29 cellular contexts compared by ENCODE assay signal in genomic region chr6:55299285-55299684, GRCh38. TPM values are rescaled to one million over a fixed set of nuclear protein-coding genes. Genes with fewer than 3 reads are reported as not detected.
"Had no signal": no experiment of that assay in that cellular context is flagged by ENCODE, and none has a peak within 500 bp of the region (broad histone marks: within the 10 kb centered on the region; RNA-seq: fewer than 3 reads in every experiment).

No MANE protein-coding gene starts in this region.

- H3K4me3 ChIP-seq: colonic mucosa, gastrocnemius medialis, psoas muscle, sigmoid colon, testis, tibial artery had no signal

- ATAC-seq: esophagus mucosa; gastrocnemius medialis; left lobe of liver; naive thymus-derived CD4-positive, alpha-beta T cell; psoas muscle; right cardiac atrium; stimulated activated memory B cell treated with anti-CD40 and anti-IgM and Interleukin-4, amounts not matched to agents 10 μg/mL and 1 μg/mL and 100 μg/mL, for 72 hours; stimulated activated naive CD8-positive, alpha-beta T cell treated with anti-CD3 and anti-CD28 coated beads, Interleukin-15, Interleukin-2, amounts not matched to agents 100 U/mL and 50 U/mL, for 24 hours had no signal

- H3K36me3 ChIP-seq: colonic mucosa, gastrocnemius medialis, sigmoid colon, tibial artery had no signal

- H3K27ac ChIP-seq: colonic mucosa, epithelial cell of prostate, gastrocnemius medialis, psoas muscle, sigmoid colon, testis, tibial artery had no signal

- H3K9me3 ChIP-seq: colonic mucosa, gastrocnemius medialis, psoas muscle, sigmoid colon, testis, tibial artery had no signal

- H3K4me1 ChIP-seq: colonic mucosa, gastrocnemius medialis, psoas muscle, sigmoid colon, testis, tibial artery had no signal

- H3K27me3 ChIP-seq: colonic mucosa, gastrocnemius medialis, sigmoid colon, testis, tibial artery had no signal

- DNase-seq: colonic mucosa; effector CD8-positive, alpha-beta T cell; endodermal cell; foreskin fibroblast; gastrocnemius medialis; head of caudate nucleus; mesendoderm; midbrain; naive thymus-derived CD4-positive, alpha-beta T cell; nucleus accumbens; psoas muscle; right cardiac atrium; sigmoid colon; stimulated activated CD4-positive, alpha-beta T cell treated with anti-CD3 and anti-CD28 coated beads, Interleukin-4, amount 100 ng/mL, for 4 hours; stimulated activated naive CD8-positive, alpha-beta T cell treated with anti-CD3 and anti-CD28 coated beads, Interleukin-15, Interleukin-2, amounts not matched to agents 100 U/mL and 50 U/mL, for 24 hours; substantia nigra; testis; tibial artery had no signal

RNA-seq across cellular contexts. Expression of gene GFRAL, which starts 28.0 kb away (rescaled TPM):
- total RNA-seq: colonic mucosa; endodermal cell; esophagus mucosa; gastrocnemius medialis; glomerular endothelial cell; left lobe of liver; lower leg skin; lung microvascular endothelial cell; mucosa of gallbladder; naive thymus-derived CD4-positive, alpha-beta T cell; osteocyte; psoas muscle; renal cortical epithelial cell; right cardiac atrium; sigmoid colon; urinary bladder had no signal
